In genomic region chr5:2902186-2902585, GRCh38 we compare ENCODE assay signal across 22 cellular contexts.
"Had no signal": no experiment of that assay in that cellular context is flagged by ENCODE, and none has a peak within 500 bp of the region (broad histone marks: within the 10 kb centered on the region; RNA-seq: fewer than 3 reads in every experiment).

No MANE protein-coding gene starts in this region.

- H3K27me3 ChIP-seq: Peyer's patch, SJCRH30 had no signal

- H3K27ac ChIP-seq: breast epithelium, Peyer's patch, RWPE1, SJCRH30, WERI-Rb-1 had no signal

- H3K36me3 ChIP-seq: breast epithelium, Peyer's patch, SJCRH30, WERI-Rb-1 had no signal

- H3K4me3 Mint-ChIP-seq: activated CD8-positive, alpha-beta T cell treated with anti-CD3 and anti-CD28 coated beads, Interleukin-2, amount 10 ng/mL, durations not matched to agents 7 days and 5 days had no signal

- DNase-seq: activated CD4-positive, alpha-beta T cell treated with anti-CD3 and anti-CD28 coated beads for 4 hours; activated CD8-positive, alpha-beta memory T cell treated with anti-CD3 and anti-CD28 coated beads, Interleukin-2, amount 50 U/mL, for 48 hours; activated CD8-positive, alpha-beta T cell treated with anti-CD3 and anti-CD28 coated beads, Interleukin-2, amount 10 ng/mL, durations not matched to agents 7 days and 5 days; activated naive CD4-positive, alpha-beta T cell treated with anti-CD3 and anti-CD28 coated beads, Interleukin-2, amount 50 U/mL, for 16 hours; activated T-cell treated with anti-CD3 and anti-CD28 coated beads, Interleukin-2, amount 50 U/mL, for 1 hour; aorta; Kasumi-1; KBM-7; NCI-H1105 treated with DMSO at 0.1 percent for 48 hours; NCI-H1436 treated with DMSO at 0.1 percent for 48 hours; NCI-H187; NCI-H2081; NCI-H446; NCI-H524; Peyer's patch; Right ventricle myocardium superior; SJCRH30; SK-N-SH; T-helper 1 cell; WERI-Rb-1 had no signal

- H3K9me3 ChIP-seq: Peyer's patch, SJCRH30, SK-N-SH had no signal

- H3K27ac Mint-ChIP-seq: activated CD8-positive, alpha-beta T cell treated with anti-CD3 and anti-CD28 coated beads, Interleukin-2, amount 10 ng/mL, durations not matched to agents 7 days and 5 days had no signal

- H3K4me1 ChIP-seq: breast epithelium, Peyer's patch, SJCRH30 had no signal

- H3K4me3 ChIP-seq: breast epithelium, Peyer's patch, SJCRH30 had no signal
